8 cellular contexts compared by ENCODE assay signal in the genomic region with DNA sequence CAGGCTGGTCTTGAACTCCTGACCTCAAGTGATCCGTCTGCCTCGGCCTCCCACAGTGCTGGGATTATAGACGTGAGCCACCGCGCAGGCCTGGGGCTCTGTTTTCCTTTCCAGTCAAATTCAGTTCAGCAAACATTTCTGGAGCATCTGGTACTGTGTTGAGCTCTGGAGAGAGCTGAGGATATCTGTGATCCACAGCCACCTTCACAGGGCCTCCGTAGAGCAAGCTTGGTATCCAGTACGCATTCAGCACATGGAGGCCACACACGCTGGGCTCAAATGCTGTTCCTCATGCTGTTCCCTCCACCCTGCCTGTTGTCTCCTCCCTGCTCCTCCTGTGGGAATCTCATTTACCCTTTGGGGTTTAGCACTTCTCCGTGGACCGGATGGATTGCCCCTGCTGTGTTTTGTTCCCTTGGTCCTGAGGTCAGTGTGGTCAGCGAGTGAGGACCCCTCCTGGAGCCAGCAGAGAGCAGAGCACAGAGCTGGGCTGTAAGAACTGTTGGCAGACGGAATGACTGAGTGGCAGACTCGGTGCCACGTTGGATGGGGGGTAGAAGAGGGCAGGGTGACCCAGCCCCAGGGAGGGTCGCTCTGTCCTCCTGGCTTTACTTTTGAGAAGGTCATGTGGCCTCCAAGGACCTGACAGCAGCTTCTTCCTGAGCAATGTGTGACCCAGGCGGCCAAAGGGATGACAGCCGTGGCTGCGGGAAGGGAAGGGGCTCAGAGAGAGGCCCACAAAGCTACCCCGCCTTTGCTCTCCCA. TPM values are rescaled to one million over a fixed set of nuclear protein-coding genes. Genes with fewer than 3 reads are reported as not detected.
A peak's percentile ranks its signal among the peaks of the same experiment; 100 is the strongest.
DNase-seq lines count a peak whose midpoint lies in the region; ATAC-seq, FAIRE-seq and TF ChIP-seq lines count a peak whose summit lies in the region.

No MANE protein-coding gene starts in this region.

- H3K4me1 Mint-ChIP-seq in activated CD4-positive, alpha-beta T cell treated with anti-CD3 and anti-CD28 coated beads, Interleukin-2, amount 10 ng/mL, durations not matched to agents 7 days and 5 days: peaks cover 11% of the 10 kb centered on the region
- peaks cover 2% of the 10 kb centered on the region for H3K4me1 Mint-ChIP-seq in activated naive CD8-positive, alpha-beta T cell treated with anti-CD3 and anti-CD28 coated beads, Interleukin-2, amount 10 ng/mL, durations not matched to agents 7 days and 5 days

- ATAC-seq in activated naive CD8-positive, alpha-beta T cell treated with anti-CD3 and anti-CD28 coated beads, Interleukin-2, amount 10 ng/mL, durations not matched to agents 7 days and 5 days (ENCODE audit: low read depth): no peak
- ATAC-seq in HG03342 (IDR thresholded peaks at IDR 0.05; ENCODE audit: unreplicated experiment): no peak
- no peak for ATAC-seq in HG03045 (IDR thresholded peaks at IDR 0.05; ENCODE audit: unreplicated experiment)

- CTCF ChIA-PET in activated CD4-positive, alpha-beta T cell treated with anti-CD3 and anti-CD28 coated beads, Interleukin-2, amount 10 ng/mL, durations not matched to agents 7 days and 5 days (lab: Charles Lee): interaction anchor here (0.5 to 2.0 kb wide), 6 partner anchors 14 to 61 kb away, joined by 3 to 9 read pairs (median 4); no protein-coding TSS in a partner anchor

- peaks cover 4 to 10% of the 10 kb centered on the region in 2 donors for H3K4me1 ChIP-seq in kidney (ENCODE audit: control insufficient read depth in 1 of 2, insufficient read depth in 1 of 2, low read depth in 1 of 2, low read length in 2 of 2)
- peaks cover 19% of the 10 kb centered on the region for H3K4me1 ChIP-seq in stomach smooth muscle (ENCODE audit: control insufficient read depth, insufficient read depth, low read length)

- TF ChIP-seq CTCF in kidney (IDR thresholded peaks at IDR 0.05; ENCODE audit: borderline replicate concordance, extremely low read depth, insufficient read depth): no peak

- no peaks in the 10 kb centered on the region for H3K36me3 Mint-ChIP-seq in activated CD4-positive, alpha-beta T cell treated with anti-CD3 and anti-CD28 coated beads, Interleukin-2, amount 10 ng/mL, durations not matched to agents 7 days and 5 days (ENCODE audit: low read depth)
- H3K36me3 Mint-ChIP-seq in activated naive CD8-positive, alpha-beta T cell treated with anti-CD3 and anti-CD28 coated beads, Interleukin-2, amount 10 ng/mL, durations not matched to agents 7 days and 5 days: no peaks in the 10 kb centered on the region

- H3K9me3 ChIP-seq in kidney (ENCODE audit: control insufficient read depth in 1 of 2, low read length in 2 of 2) (no peaks in the 10 kb centered on the region), stomach smooth muscle (ENCODE audit: control insufficient read depth in 2 of 2, low read length in 2 of 2) (no peaks in the 10 kb centered on the region)

- H3K27ac ChIP-seq in kidney (ENCODE audit: low read depth in 2 of 2, low read length in 2 of 2): no peak overlapping the region
- peak overlapping the region; percentile 37 for H3K27ac ChIP-seq in stomach smooth muscle (ENCODE audit: low read length)

- no peaks in the 10 kb centered on the region for H3K9me3 Mint-ChIP-seq in activated CD4-positive, alpha-beta T cell treated with anti-CD3 and anti-CD28 coated beads, Interleukin-2, amount 10 ng/mL, durations not matched to agents 7 days and 5 days
- H3K9me3 Mint-ChIP-seq in activated naive CD8-positive, alpha-beta T cell treated with anti-CD3 and anti-CD28 coated beads, Interleukin-2, amount 10 ng/mL, durations not matched to agents 7 days and 5 days: no peaks in the 10 kb centered on the region

- no peak for FAIRE-seq in kidney (lab: Jason Lieb, UNC)

- DNase-seq in activated CD4-positive, alpha-beta T cell treated with anti-CD3 and anti-CD28 coated beads, Interleukin-2, amount 10 ng/mL, durations not matched to agents 7 days and 5 days: no peak
- no peak for DNase-seq in activated CD4-positive, alpha-beta T cell treated with anti-CD3 and anti-CD28 coated beads for 48 hours
- no peak for DNase-seq in activated naive CD8-positive, alpha-beta T cell treated with anti-CD3 and anti-CD28 coated beads, Interleukin-2, amount 10 ng/mL, durations not matched to agents 7 days and 5 days
- DNase-seq in kidney (peak; percentile 28), ecto neural progenitor cell (ENCODE audit: low spot score) (no peak)

- H3K4me3 ChIP-seq in kidney (ENCODE audit: low read length in 2 of 2) (peak overlapping the region in 1 of 2 donors; percentile 64), stomach smooth muscle (ENCODE audit: low read length in 2 of 2) (peak overlapping the region; percentile 60 to 82)

- H3K9ac ChIP-seq in kidney (ENCODE audit: low read length in 2 of 2) (peak overlapping the region in 1 of 2 donors; percentile 51), stomach smooth muscle (ENCODE audit: low read length in 2 of 2) (peak overlapping the region; percentile 73 to 82)

- H3K27me3 Mint-ChIP-seq in activated CD4-positive, alpha-beta T cell treated with anti-CD3 and anti-CD28 coated beads, Interleukin-2, amount 10 ng/mL, durations not matched to agents 7 days and 5 days: peaks cover 8% of the 10 kb centered on the region
- peaks cover 13% of the 10 kb centered on the region for H3K27me3 Mint-ChIP-seq in activated naive CD8-positive, alpha-beta T cell treated with anti-CD3 and anti-CD28 coated beads, Interleukin-2, amount 10 ng/mL, durations not matched to agents 7 days and 5 days

- POLR2A ChIA-PET in activated CD4-positive, alpha-beta T cell treated with anti-CD3 and anti-CD28 coated beads, Interleukin-2, amount 10 ng/mL, durations not matched to agents 7 days and 5 days (lab: Charles Lee): interaction anchor here (0.6 kb wide), 1 partner anchor 591 kb away, joined by 3 read pairs; no protein-coding TSS in a partner anchor
- POLR2A ChIA-PET in activated naive CD8-positive, alpha-beta T cell treated with anti-CD3 and anti-CD28 coated beads, Interleukin-2, amount 10 ng/mL, durations not matched to agents 7 days and 5 days (lab: Charles Lee): interaction anchor here (0.6 to 1.1 kb wide), 2 partner anchors 11 to 66 kb away, joined by 3 read pairs; no protein-coding TSS in a partner anchor

- peak overlapping the region; percentile 46 for H3K27ac Mint-ChIP-seq in activated CD4-positive, alpha-beta T cell treated with anti-CD3 and anti-CD28 coated beads, Interleukin-2, amount 10 ng/mL, durations not matched to agents 7 days and 5 days
- peak overlapping the region; percentile 44 for H3K27ac Mint-ChIP-seq in activated naive CD8-positive, alpha-beta T cell treated with anti-CD3 and anti-CD28 coated beads, Interleukin-2, amount 10 ng/mL, durations not matched to agents 7 days and 5 days

- H3K27me3 ChIP-seq in stomach smooth muscle (ENCODE audit: control insufficient read depth in 1 of 2, insufficient read depth in 2 of 2, low read length in 2 of 2): no peaks in the 10 kb centered on the region

- H3K4me3 Mint-ChIP-seq in activated CD4-positive, alpha-beta T cell treated with anti-CD3 and anti-CD28 coated beads, Interleukin-2, amount 10 ng/mL, durations not matched to agents 7 days and 5 days: peak overlapping the region; percentile 64
- peak overlapping the region; percentile 68 for H3K4me3 Mint-ChIP-seq in activated naive CD8-positive, alpha-beta T cell treated with anti-CD3 and anti-CD28 coated beads, Interleukin-2, amount 10 ng/mL, durations not matched to agents 7 days and 5 days

- H3K36me3 ChIP-seq in kidney (ENCODE audit: control insufficient read depth in 1 of 2, insufficient read depth in 2 of 2, low read length in 2 of 2): no peaks in the 10 kb centered on the region
- no peaks in the 10 kb centered on the region for H3K36me3 ChIP-seq in stomach smooth muscle (ENCODE audit: control insufficient read depth in 2 of 2, insufficient read depth in 2 of 2, low read length in 2 of 2)

- intact Hi-C loops in kidney (cut with DNase I): no loop called here

RNA-seq across cellular contexts. Expression of a gene that starts 0.9 kb away (rescaled TPM):
- 1 to 10 TPM; 4.5 to 4.6 TPM for total RNA-seq in activated CD4-positive, alpha-beta T cell treated with anti-CD3 and anti-CD28 coated beads, Interleukin-2, amount 10 ng/mL, durations not matched to agents 7 days and 5 days
- 1 to 10 TPM; 2.6 to 3.9 TPM for total RNA-seq in activated naive CD8-positive, alpha-beta T cell treated with anti-CD3 and anti-CD28 coated beads, Interleukin-2, amount 10 ng/mL, durations not matched to agents 7 days and 5 days
- total RNA-seq in kidney: 7.9 TPM
- 3.7 TPM for polyA plus RNA-seq in kidney (ENCODE audit: insufficient read depth, low read depth, low replicate concordance)

RNA-seq across cellular contexts. Expression of a gene that starts 33.2 kb away (rescaled TPM):
- total RNA-seq in activated CD4-positive, alpha-beta T cell treated with anti-CD3 and anti-CD28 coated beads, Interleukin-2, amount 10 ng/mL, durations not matched to agents 7 days and 5 days: under 1 TPM; 0.12 to 0.15 TPM
- total RNA-seq in activated naive CD8-positive, alpha-beta T cell treated with anti-CD3 and anti-CD28 coated beads, Interleukin-2, amount 10 ng/mL, durations not matched to agents 7 days and 5 days: under 1 TPM in 1 of 2 experiments, not detected in 1; 0.28 TPM
- total RNA-seq in kidney: 9.3 TPM
- polyA plus RNA-seq in kidney (ENCODE audit: insufficient read depth, low read depth, low replicate concordance): 12.1 TPM

RNA-seq across cellular contexts. Expression of a gene that starts 40.5 kb away (rescaled TPM):
- 100 to 1,000 TPM in 1 of 2 experiments, 10 to 100 TPM in 1; 92.6 to 106 TPM for total RNA-seq in activated CD4-positive, alpha-beta T cell treated with anti-CD3 and anti-CD28 coated beads, Interleukin-2, amount 10 ng/mL, durations not matched to agents 7 days and 5 days
- 100 to 1,000 TPM; 111 to 124 TPM for total RNA-seq in activated naive CD8-positive, alpha-beta T cell treated with anti-CD3 and anti-CD28 coated beads, Interleukin-2, amount 10 ng/mL, durations not matched to agents 7 days and 5 days
- total RNA-seq in kidney: 98.6 TPM
- polyA plus RNA-seq in kidney (ENCODE audit: insufficient read depth, low read depth, low replicate concordance): 112 TPM

RNA-seq across cellular contexts. Expression of a gene that starts 46.2 kb away (rescaled TPM):
- total RNA-seq in activated CD4-positive, alpha-beta T cell treated with anti-CD3 and anti-CD28 coated beads, Interleukin-2, amount 10 ng/mL, durations not matched to agents 7 days and 5 days: not detected
- total RNA-seq in activated naive CD8-positive, alpha-beta T cell treated with anti-CD3 and anti-CD28 coated beads, Interleukin-2, amount 10 ng/mL, durations not matched to agents 7 days and 5 days: under 1 TPM; 0.28 to 0.69 TPM
- total RNA-seq in kidney: not detected
- not detected for polyA plus RNA-seq in kidney (ENCODE audit: insufficient read depth, low read depth, low replicate concordance)
